In the genomic region with DNA sequence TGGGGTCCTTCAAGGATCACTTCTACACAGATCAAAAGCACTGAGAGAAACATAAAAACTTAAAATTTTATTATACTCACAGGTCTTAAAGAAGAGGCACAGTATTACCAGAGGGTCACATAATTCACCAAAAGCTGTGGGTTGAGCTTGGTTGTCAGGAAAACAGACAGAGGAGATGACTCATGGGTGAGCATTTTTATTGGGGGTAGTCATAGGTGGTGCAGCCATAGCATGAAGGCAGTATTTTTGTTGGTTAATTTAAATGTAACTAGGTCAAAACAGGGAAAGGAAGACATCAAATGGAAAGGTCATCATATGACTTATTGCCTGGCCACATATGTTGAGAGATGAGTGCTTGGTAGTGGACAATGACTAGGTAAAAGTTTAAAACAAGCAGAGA, we compare ENCODE assay signal across 14 cellular contexts. TPM values are rescaled to one million over a fixed set of nuclear protein-coding genes. Genes with fewer than 3 reads are reported as not detected.
DNase-seq lines count a peak whose midpoint lies in the region; TF ChIP-seq lines count a peak whose summit lies in the region.
"Had no signal": no experiment of that assay in that cellular context is flagged by ENCODE, and none has a peak within 500 bp of the region (broad histone marks: within the 10 kb centered on the region; RNA-seq: fewer than 3 reads in every experiment).

No MANE protein-coding gene starts in this region.

- no peak for TF ChIP-seq CTCF in WI38 (IDR thresholded peaks at IDR 0.05; ENCODE audit: low read depth, low read length)

- CTCF ChIA-PET in HEK293T (lab: Yijun Ruan, JAX): no interaction called here

- H3K4me3 ChIP-seq in WI38 (ENCODE audit: low read depth, low read length): peak overlapping the region; percentile 8; the same call in 1 of the 2 replicates

- POLR2A ChIA-PET in HEK293T (lab: Yijun Ruan, JAX): no interaction called here

- DNase-seq in A172 (ENCODE audit: low spot score): peak; percentile 13
- peak; percentile 1 for DNase-seq in HK-2 (ENCODE audit: unreplicated experiment)
- peak; percentile 42 for DNase-seq in foreskin melanocyte
- DNase-seq in GF-D8 (lab: John Stamatoyannopoulos, UW): no peak
- DNase-seq in NCI-H146 treated with DMSO at 0.1 percent for 48 hours (lab: John Stamatoyannopoulos, UW; ENCODE audit: unreplicated experiment): no peak
- no peak for DNase-seq in NCI-H2171 (lab: John Stamatoyannopoulos, UW)
- no peak for DNase-seq in HEK293T (ENCODE audit: extremely low spot score)
- DNase-seq: activated CD4-positive, alpha-beta memory T cell treated with anti-CD3 and anti-CD28 coated beads for 36 hours; activated naive CD4-positive, alpha-beta T cell; GOT3; Kasumi-1; NCI-H524; stimulated activated naive B cell treated with anti-CD40 and anti-IgM and Interleukin-4, amounts not matched to agents 10 μg/mL and 1 μg/mL and 100 μg/mL, for 72 hours had no signal

TF ChIP-seq in HEK293T, 16 proteins besides CTCF, POLR2A, EP300 and RAD21:
- TF ChIP-seq L3MBTL2 (conservative IDR thresholded peaks at IDR 0.05): no peak
- TF ChIP-seq SUZ12 (IDR thresholded peaks at IDR 0.05): no peak
- no peak for TF ChIP-seq ELF4 (IDR thresholded peaks at IDR 0.05)
- TF ChIP-seq HDGF (IDR thresholded peaks at IDR 0.05; ENCODE audit: borderline replicate concordance): no peak
- TF ChIP-seq ZNF384 (IDR thresholded peaks at IDR 0.05): no peak
- no peak for TF ChIP-seq TARDBP (IDR thresholded peaks at IDR 0.05)
- no peak for TF ChIP-seq LEF1 (IDR thresholded peaks at IDR 0.05; ENCODE audit: borderline replicate concordance)
- no peak for TF ChIP-seq CTBP1 (IDR thresholded peaks at IDR 0.05; ENCODE audit: borderline replicate concordance)
- TF ChIP-seq FOXK2 (IDR thresholded peaks at IDR 0.05): no peak
- TF ChIP-seq ARNT (IDR thresholded peaks at IDR 0.05): no peak
- TF ChIP-seq FOXA1 (IDR thresholded peaks at IDR 0.05): no peak
- no peak for TF ChIP-seq SP1 (IDR thresholded peaks at IDR 0.05)

RNA-seq across cellular contexts. Expression of a gene that starts 24.2 kb away (rescaled TPM):
- not detected in 2 replicates for total RNA-seq in A172 (2014; rRNA removed; shearing (Covaris generic))
- total RNA-seq: activated CD4-positive, alpha-beta memory T cell treated with anti-CD3 and anti-CD28 coated beads for 36 hours had no signal

Comparison
In these comparisons a context has a peak if more than half of its experiments do, and no peak if none do; other contexts are left out.
1. DNase-seq: peak in A172 (single experiment), HK-2 (single experiment) and foreskin melanocyte (single experiment); none in GF-D8 (single experiment), NCI-H146 treated with DMSO at 0.1 percent for 48 hours (single experiment), NCI-H2171 (single experiment) and HEK293T (single experiment).